Comparison of ENCODE assay signal across 14 cellular contexts in the genomic region with DNA sequence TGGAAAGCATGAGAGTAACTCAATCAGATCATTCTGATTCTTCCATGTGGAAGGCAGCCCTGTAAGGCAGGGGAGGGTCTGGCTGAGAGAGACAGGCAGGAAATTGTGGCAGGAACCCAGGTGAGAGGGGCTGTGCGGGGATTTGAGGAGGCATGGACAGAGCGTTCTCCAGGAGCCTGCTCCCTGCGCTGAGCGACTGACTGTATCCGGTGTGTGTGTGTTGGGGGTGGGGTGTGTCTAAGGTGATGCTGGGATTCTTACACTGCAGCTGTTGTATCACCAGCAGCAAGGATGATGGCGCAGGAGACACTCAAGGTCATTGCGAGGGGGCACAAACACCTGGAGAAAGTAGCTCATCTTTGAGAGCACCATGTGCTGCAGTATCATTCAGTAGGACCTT.
DNase-seq lines count a peak whose midpoint lies in the region; ATAC-seq and TF ChIP-seq lines count a peak whose summit lies in the region.
"Had no signal": no experiment of that assay in that cellular context is flagged by ENCODE, and none has a peak within 500 bp of the region (broad histone marks: within the 10 kb centered on the region; RNA-seq: fewer than 3 reads in every experiment).

No MANE protein-coding gene starts in this region.

- no peak overlapping the region for H3K9ac ChIP-seq in colonic mucosa (ENCODE audit: low read depth in 2 of 2, low read length in 2 of 2)

- peaks cover 13% of the 10 kb centered on the region for H3K27me3 Mint-ChIP-seq in CD4-positive, CD25-positive, alpha-beta regulatory T cell
- peaks cover 27% of the 10 kb centered on the region for H3K27me3 Mint-ChIP-seq in nephron (ENCODE audit: low read depth)

- H3K36me3 ChIP-seq in CD4-positive, CD25-positive, alpha-beta regulatory T cell (ENCODE audit: control insufficient read depth, insufficient read depth, low read length), result no peaks in the 10 kb centered on the region
- no peaks in the 10 kb centered on the region for H3K36me3 ChIP-seq in H7 (replicated peaks; ENCODE audit: control insufficient read depth, insufficient read depth, low read length)
- no peaks in the 10 kb centered on the region for H3K36me3 ChIP-seq in colonic mucosa
- no peaks in the 10 kb centered on the region for H3K36me3 ChIP-seq in uterus
- H3K36me3 ChIP-seq: heart right ventricle, lower lobe of right lung, tibial nerve had no signal

- ATAC-seq in CD4-positive, CD25-positive, alpha-beta regulatory T cell (ENCODE audit: low read depth in 2 of 2), result no peak

- peaks cover 0 to 19% (median 8%) of the 10 kb centered on the region in 4 donors for H3K4me1 Mint-ChIP-seq in CD4-positive, CD25-positive, alpha-beta regulatory T cell
- peaks cover 77% of the 10 kb centered on the region for H3K4me1 Mint-ChIP-seq in nephron

- H3K4me3 Mint-ChIP-seq in CD4-positive, CD25-positive, alpha-beta regulatory T cell, result no peak overlapping the region
- H3K4me3 Mint-ChIP-seq in nephron, result no peak overlapping the region

- H3K4me1 ChIP-seq in CD4-positive, CD25-positive, alpha-beta regulatory T cell (ENCODE audit: control insufficient read depth, insufficient read depth, low read length, poor library complexity, severe bottlenecking), result peaks cover 6% of the 10 kb centered on the region
- peaks cover 7% of the 10 kb centered on the region for H3K4me1 ChIP-seq in colonic mucosa
- peaks cover 0 to 2% of the 10 kb centered on the region in 2 donors for H3K4me1 ChIP-seq in uterus

- H3K9me3 Mint-ChIP-seq in CD4-positive, CD25-positive, alpha-beta regulatory T cell, result no peaks in the 10 kb centered on the region
- no peaks in the 10 kb centered on the region for H3K9me3 Mint-ChIP-seq in nephron

- no peaks in the 10 kb centered on the region for H3K9me3 ChIP-seq in CD4-positive, CD25-positive, alpha-beta regulatory T cell (ENCODE audit: control insufficient read depth in 2 of 2, low read length in 2 of 2)
- no peaks in the 10 kb centered on the region for H3K9me3 ChIP-seq in colonic mucosa
- H3K9me3 ChIP-seq in uterus, result no peaks in the 10 kb centered on the region
- H3K9me3 ChIP-seq: heart right ventricle, lower lobe of right lung, tibial nerve had no signal

- DNase-seq in CD4-positive, CD25-positive, alpha-beta regulatory T cell, result no peak
- DNase-seq in H7 (peak; percentile 30), colonic mucosa (peak; percentile 16), uterus (no peak), Kasumi-1 (lab: John Stamatoyannopoulos, UW) (no peak), NCI-H1930 (lab: John Stamatoyannopoulos, UW) (no peak)
- DNase-seq: activated CD4-positive, alpha-beta T cell treated with anti-CD3 and anti-CD28 coated beads for 48 hours; activated naive CD4-positive, alpha-beta T cell; heart right ventricle; lower lobe of right lung; NCI-H1436; stimulated activated naive CD4-positive, alpha-beta T cell treated with Interleukin-2 at 50 U/mL for 16 hours had no signal

- TF ChIP-seq CTCF in colonic mucosa (IDR thresholded peaks at IDR 0.05) (no peak), nephron (IDR thresholded peaks at IDR 0.05; ENCODE audit: unreplicated experiment in 3 of 3) (no peak), uterus (IDR thresholded peaks at IDR 0.05) (no peak)

- H3K27ac ChIP-seq in CD4-positive, CD25-positive, alpha-beta regulatory T cell (ENCODE audit: insufficient read depth, low read length, poor library complexity, severe bottlenecking), result no peak overlapping the region
- H3K27ac ChIP-seq in colonic mucosa (no peak overlapping the region), uterus (no peak overlapping the region)
- H3K27ac ChIP-seq: heart right ventricle, lower lobe of right lung had no signal

- no peaks in the 10 kb centered on the region for H3K36me3 Mint-ChIP-seq in CD4-positive, CD25-positive, alpha-beta regulatory T cell
- no peaks in the 10 kb centered on the region for H3K36me3 Mint-ChIP-seq in nephron (ENCODE audit: low read depth)

- TF ChIP-seq POLR2A in uterus (IDR thresholded peaks at IDR 0.05), result no peak

- no peaks in the 10 kb centered on the region for H3K27me3 ChIP-seq in CD4-positive, CD25-positive, alpha-beta regulatory T cell (ENCODE audit: control insufficient read depth, insufficient read depth, low read length)
- H3K27me3 ChIP-seq in H7 (ENCODE audit: control insufficient read depth, insufficient read depth, low read length) (no peaks in the 10 kb centered on the region), colonic mucosa (no peaks in the 10 kb centered on the region), uterus (no peaks in the 10 kb centered on the region)
- H3K27me3 ChIP-seq: tibial nerve had no signal

- H3K27ac Mint-ChIP-seq in CD4-positive, CD25-positive, alpha-beta regulatory T cell, result peak overlapping the region in 2 of 3 donors; percentile 47 to 76
- H3K27ac Mint-ChIP-seq in nephron, result peak overlapping the region in 2 of 3 experiments; percentile 9 to 58

- H3K4me3 ChIP-seq in CD4-positive, CD25-positive, alpha-beta regulatory T cell (ENCODE audit: low read depth, low read length), result no peak overlapping the region
- H3K4me3 ChIP-seq in H7 (ENCODE audit: insufficient read depth, low read depth, low read length), result no peak overlapping the region
- H3K4me3 ChIP-seq in colonic mucosa, result no peak overlapping the region
- H3K4me3 ChIP-seq in uterus, result no peak overlapping the region
- H3K4me3 ChIP-seq: heart right ventricle, lower lobe of right lung, tibial nerve had no signal

- intact Hi-C loops in colonic mucosa (cut with DNase I), result no loop called here
- intact Hi-C loops in uterus (cut with DNase I; ENCODE audit: low total_unique reads), result no loop called here

Comparison
In these comparisons a context has a peak if more than half of its experiments do, and no peak if none do; other contexts are left out.
1. DNase-seq: peak in H7 (single experiment) and colonic mucosa (single experiment); none in CD4-positive, CD25-positive, alpha-beta regulatory T cell (0 of 3), uterus (0 of 2), Kasumi-1 (0 of 2) and NCI-H1930 (0 of 2).